ENCODE assay signal across 16 cellular contexts in the genomic region with DNA sequence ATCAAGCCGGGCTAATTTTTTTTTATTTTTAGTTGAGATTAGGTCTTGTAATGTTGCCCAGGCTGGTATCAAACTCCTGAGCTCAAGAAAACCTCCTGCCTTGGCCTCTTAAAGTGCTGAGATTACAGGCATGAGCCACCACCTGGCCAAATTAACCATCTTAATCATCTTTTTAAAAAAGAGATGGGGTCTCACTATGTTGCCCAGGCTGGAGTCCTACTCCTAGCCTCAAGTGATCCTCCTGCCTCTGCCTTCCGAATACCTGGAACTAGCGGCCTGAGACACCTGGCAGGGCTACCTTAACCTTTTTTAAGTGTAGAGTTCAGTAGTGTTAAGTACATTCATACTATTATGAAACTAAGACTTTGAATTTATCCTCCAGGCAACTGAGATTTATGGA. TPM values are rescaled to one million over a fixed set of nuclear protein-coding genes. Genes with fewer than 3 reads are reported as not detected.
A peak's percentile ranks its signal among the peaks of the same experiment; 100 is the strongest.
DNase-seq lines count a peak whose midpoint lies in the region; ATAC-seq and TF ChIP-seq lines count a peak whose summit lies in the region.
"Had no signal": no experiment of that assay in that cellular context is flagged by ENCODE, and none has a peak within 500 bp of the region (broad histone marks: within the 10 kb centered on the region; RNA-seq: fewer than 3 reads in every experiment).

No MANE protein-coding gene starts in this region.

- H3K4me3 ChIP-seq in thymus (ENCODE audit: low read length) (no peak overlapping the region), osteoblast (ENCODE audit: insufficient read depth, low read length) (no peak overlapping the region), MG63 (no peak overlapping the region)
- H3K4me3 ChIP-seq: colonic mucosa, psoas muscle, uterus had no signal

- H3K4me3 Mint-ChIP-seq in activated naive CD4-positive, alpha-beta T cell treated with anti-CD3 and anti-CD28 coated beads for 36 hours: peak overlapping the region; percentile 38
- H3K4me3 Mint-ChIP-seq in T-helper 17 cell: peak overlapping the region; percentile 33
- no peak overlapping the region for H3K4me3 Mint-ChIP-seq in dendritic cell treated with granulocyte-macrophage colony-stimulating factor and Interleukin-4, amounts not matched to agents 40 ng/mL and 50 ng/mL, for 4 days

- H3K27me3 ChIP-seq in thymus (ENCODE audit: control insufficient read depth, insufficient read depth) (no peaks in the 10 kb centered on the region), osteoblast (ENCODE audit: insufficient read depth, low read length) (no peaks in the 10 kb centered on the region), MG63 (no peaks in the 10 kb centered on the region)
- H3K27me3 ChIP-seq: colonic mucosa, uterus had no signal

- H3K36me3 ChIP-seq in thymus (ENCODE audit: control insufficient read depth, insufficient read depth) (peaks cover 1% of the 10 kb centered on the region), osteoblast (ENCODE audit: insufficient read depth, low read length) (peaks cover 28% of the 10 kb centered on the region), MG63 (peaks cover 32% of the 10 kb centered on the region)
- H3K36me3 ChIP-seq: colonic mucosa, uterus had no signal

- H3K9me3 ChIP-seq in T-helper 17 cell (ENCODE audit: control insufficient read depth, low read length, poor library complexity, severe bottlenecking): no peaks in the 10 kb centered on the region
- no peaks in the 10 kb centered on the region for H3K9me3 ChIP-seq in thymus (ENCODE audit: control insufficient read depth)
- H3K9me3 ChIP-seq in osteoblast (ENCODE audit: low read depth, low read length): no peaks in the 10 kb centered on the region
- H3K9me3 ChIP-seq in MG63: no peaks in the 10 kb centered on the region
- H3K9me3 ChIP-seq: Caco-2, colonic mucosa, psoas muscle, uterus had no signal

- peaks cover 3% of the 10 kb centered on the region for H3K4me1 ChIP-seq in thymus (ENCODE audit: control insufficient read depth, insufficient read depth, low read length)
- H3K4me1 ChIP-seq in osteoblast (ENCODE audit: insufficient read depth, low read length): peaks cover 19% of the 10 kb centered on the region
- H3K4me1 ChIP-seq: uterus had no signal

- peak overlapping the region; percentile 25 for H3K27ac ChIP-seq in thymus (ENCODE audit: low read depth)
- H3K27ac ChIP-seq in osteoblast (ENCODE audit: low read depth, low read length): no peak overlapping the region
- H3K27ac ChIP-seq: colonic mucosa, psoas muscle, uterus had no signal

- H2AFZ ChIP-seq in osteoblast (ENCODE audit: low read length): no peak overlapping the region

- peaks cover 28% of the 10 kb centered on the region for H3K4me1 Mint-ChIP-seq in activated naive CD4-positive, alpha-beta T cell treated with anti-CD3 and anti-CD28 coated beads for 36 hours (ENCODE audit: low read depth)
- peaks cover 27% of the 10 kb centered on the region for H3K4me1 Mint-ChIP-seq in T-helper 17 cell
- peaks cover 48% of the 10 kb centered on the region for H3K4me1 Mint-ChIP-seq in dendritic cell treated with granulocyte-macrophage colony-stimulating factor and Interleukin-4, amounts not matched to agents 40 ng/mL and 50 ng/mL, for 4 days (ENCODE audit: low read depth)

- CTCF ChIA-PET in activated naive CD4-positive, alpha-beta T cell treated with anti-CD3 and anti-CD28 coated beads for 36 hours (lab: Charles Lee): interaction anchor here (0.6 to 1.2 kb wide), 4 partner anchors 14 to 180 kb away, joined by 3 to 6 read pairs (median 4); no protein-coding TSS in a partner anchor

- peak overlapping the region; percentile 100 for H3K27ac Mint-ChIP-seq in activated naive CD4-positive, alpha-beta T cell treated with anti-CD3 and anti-CD28 coated beads for 36 hours
- H3K27ac Mint-ChIP-seq in T-helper 17 cell: peak overlapping the region; percentile 96
- H3K27ac Mint-ChIP-seq in dendritic cell treated with granulocyte-macrophage colony-stimulating factor and Interleukin-4, amounts not matched to agents 40 ng/mL and 50 ng/mL, for 4 days: peak overlapping the region; percentile 94

- ATAC-seq in T-helper 17 cell (no peak), GM21786 (IDR thresholded peaks at IDR 0.05; ENCODE audit: unreplicated experiment) (no peak)
- ATAC-seq: left lobe of liver, psoas muscle had no signal

- no peak for TF ChIP-seq CTCF in osteoblast (IDR thresholded peaks at IDR 0.05; ENCODE audit: extremely low read depth, low read depth, low read length)

- intact Hi-C loops in activated naive CD4-positive, alpha-beta T cell treated with anti-CD3 and anti-CD28 coated beads for 36 hours (cut with micrococcal nuclease): loop anchor here (2.0 to 10.0 kb wide), 6 partner anchors 210 to 1677 kb away; partner anchors contain the start of genes ARFIP1 and TIGD4
- intact Hi-C loops in dendritic cell treated with granulocyte-macrophage colony-stimulating factor and Interleukin-4, amounts not matched to agents 40 ng/mL and 50 ng/mL, for 4 days (cut with micrococcal nuclease): loop anchor here (5.0 kb wide), 2 partner anchors 80 to 1440 kb away; partner anchors contain the start of genes FBXW7 and LRBA

- no peak for DNase-seq in activated naive CD4-positive, alpha-beta T cell treated with anti-CD3 and anti-CD28 coated beads for 36 hours
- no peak for DNase-seq in activated naive CD4-positive, alpha-beta T cell treated with Interleukin-2 at 50 U/mL for 16 hours
- DNase-seq in T-helper 17 cell (no peak), osteoblast (ENCODE audit: insufficient read length, low spot score, missing footprints) (no peak), MG63 (no peak)
- DNase-seq: Caco-2, foreskin melanocyte, NCI-H1417, psoas muscle, SW 1271 had no signal

- WGBS in thymus: 95% methylated on average over 3 of the region's 3 CpGs

- peaks cover 34% of the 10 kb centered on the region for H3K36me3 Mint-ChIP-seq in activated naive CD4-positive, alpha-beta T cell treated with anti-CD3 and anti-CD28 coated beads for 36 hours (ENCODE audit: low read depth)
- H3K36me3 Mint-ChIP-seq in T-helper 17 cell (ENCODE audit: low read depth): peaks cover 8% of the 10 kb centered on the region
- H3K36me3 Mint-ChIP-seq in dendritic cell treated with granulocyte-macrophage colony-stimulating factor and Interleukin-4, amounts not matched to agents 40 ng/mL and 50 ng/mL, for 4 days (ENCODE audit: low read depth): peaks cover 35% of the 10 kb centered on the region

- H4K20me1 ChIP-seq in osteoblast (ENCODE audit: insufficient read depth, low read length): peaks cover 30% of the 10 kb centered on the region

- peaks cover 33% of the 10 kb centered on the region for H3K79me2 ChIP-seq in osteoblast (ENCODE audit: insufficient read depth, low read length)

- no peaks in the 10 kb centered on the region for H3K9me3 Mint-ChIP-seq in activated naive CD4-positive, alpha-beta T cell treated with anti-CD3 and anti-CD28 coated beads for 36 hours
- no peaks in the 10 kb centered on the region for H3K9me3 Mint-ChIP-seq in dendritic cell treated with granulocyte-macrophage colony-stimulating factor and Interleukin-4, amounts not matched to agents 40 ng/mL and 50 ng/mL, for 4 days

- H3K4me2 ChIP-seq in osteoblast (ENCODE audit: insufficient read depth, low read length): no peak overlapping the region

- H3K27me3 Mint-ChIP-seq in activated naive CD4-positive, alpha-beta T cell treated with anti-CD3 and anti-CD28 coated beads for 36 hours (ENCODE audit: low read depth): peaks cover 4% of the 10 kb centered on the region
- peaks cover 8% of the 10 kb centered on the region for H3K27me3 Mint-ChIP-seq in T-helper 17 cell
- H3K27me3 Mint-ChIP-seq in dendritic cell treated with granulocyte-macrophage colony-stimulating factor and Interleukin-4, amounts not matched to agents 40 ng/mL and 50 ng/mL, for 4 days: no peaks in the 10 kb centered on the region

RNA-seq across cellular contexts. Expression of gene RPS3A, which starts 1.7 kb away (rescaled TPM):
- 1,000 to 10,000 TPM; 3,793 to 3,917 TPM for total RNA-seq in activated naive CD4-positive, alpha-beta T cell treated with anti-CD3 and anti-CD28 coated beads for 36 hours
- total RNA-seq in T-helper 17 cell (1,000 to 10,000 TPM; 2,611 to 3,189 TPM), osteoblast (1,627 and 1,843 TPM in 2 replicates)
- 6,423 TPM for polyA plus RNA-seq in thymus
- 3,245 and 4,692 TPM in 2 replicates for total RNA-seq in MG63 (2014; rRNA removed; shearing (Covaris generic); ENCODE audit: low replicate concordance)
